In genomic region chr12:14613718-14614117, GRCh38 we compare ENCODE assay signal across 11 cellular contexts. TPM values are rescaled to one million over a fixed set of nuclear protein-coding genes. Genes with fewer than 3 reads are reported as not detected.
A peak's percentile ranks its signal among the peaks of the same experiment; 100 is the strongest.
DNase-seq lines count a peak whose midpoint lies in the region; ATAC-seq, FAIRE-seq and TF ChIP-seq lines count a peak whose summit lies in the region.
"Had no signal": no experiment of that assay in that cellular context is flagged by ENCODE, and none has a peak within 500 bp of the region (broad histone marks: within the 10 kb centered on the region; RNA-seq: fewer than 3 reads in every experiment).

No MANE protein-coding gene starts in this region.

- peaks cover 48% of the 10 kb centered on the region for H3K4me1 Mint-ChIP-seq in CD14-positive monocyte
- H3K4me1 Mint-ChIP-seq in brain = no peaks in the 10 kb centered on the region
- H3K4me1 Mint-ChIP-seq in glutamatergic neuron (ENCODE audit: low read depth, unreplicated experiment) = peaks cover 3% of the 10 kb centered on the region
- H3K4me1 Mint-ChIP-seq: neural crest cell had no signal

- H3K27ac Mint-ChIP-seq in CD14-positive monocyte = peak overlapping the region; percentile 85 to 98 (median 93)
- H3K27ac Mint-ChIP-seq in brain = peak overlapping the region in 3 of 5 experiments; percentile 54 to 89 (median 87)
- no peak overlapping the region for H3K27ac Mint-ChIP-seq in glutamatergic neuron (ENCODE audit: unreplicated experiment)

- peak overlapping the region in 1 of 2 donors; percentile 30 for H3K4me3 Mint-ChIP-seq in CD14-positive monocyte
- no peak overlapping the region for H3K4me3 Mint-ChIP-seq in brain
- no peak overlapping the region for H3K4me3 Mint-ChIP-seq in glutamatergic neuron (ENCODE audit: unreplicated experiment)
- H3K4me3 Mint-ChIP-seq: neural crest cell had no signal

- intact Hi-C loops in CD14-positive monocyte (cut with micrococcal nuclease) = loop anchor here (5.0 to 10.0 kb wide), 2 partner anchors 46 to 351 kb away; partner anchors contain the start of genes PLBD1 (in 2 of the 2) and ARHGDIB (in 1 of the 2)

- no peak for TF ChIP-seq CTCF in CD14-positive monocyte (IDR thresholded peaks at IDR 0.05)
- no peak for TF ChIP-seq CTCF in brain (conservative IDR thresholded peaks at IDR 0.05)
- no peak for TF ChIP-seq CTCF in glutamatergic neuron (IDR thresholded peaks at IDR 0.05; ENCODE audit: partially characterized antibody, unreplicated experiment)
- TF ChIP-seq CTCF in D721Med (IDR thresholded peaks at IDR 0.05; ENCODE audit: insufficient read depth, missing control alignments) = no peak

- H3K36me3 Mint-ChIP-seq in CD14-positive monocyte (peaks cover 19 to 28% of the 10 kb centered on the region in 2 donors), brain (no peaks in the 10 kb centered on the region), glutamatergic neuron (ENCODE audit: unreplicated experiment) (no peaks in the 10 kb centered on the region)

- FAIRE-seq in D721Med (lab: Jason Lieb, UNC) = no peak
- FAIRE-seq: endothelial cell of umbilical vein, K562 had no signal

- DNase-seq in CD14-positive monocyte (ENCODE audit: low spot score) (peak; percentile 61), glutamatergic neuron (no peak), D721Med (ENCODE audit: insufficient read length, low spot score) (no peak), NCI-H146 (lab: John Stamatoyannopoulos, UW) (no peak)
- no peak for DNase-seq in stimulated activated CD8-positive, alpha-beta memory T cell treated with anti-CD3 and anti-CD28 coated beads, Interleukin-4, amount 100 ng/mL, for 48 hours

- H3K9me3 Mint-ChIP-seq in CD14-positive monocyte (peaks cover 15 to 41% (median 29%) of the 10 kb centered on the region in 7 donors), brain (peaks cover 10 to 23% (median 16%) of the 10 kb centered on the region in 5 experiments), glutamatergic neuron (ENCODE audit: unreplicated experiment) (no peaks in the 10 kb centered on the region)
- H3K9me3 Mint-ChIP-seq: neural crest cell had no signal

- ATAC-seq in GM19395 (IDR thresholded peaks at IDR 0.05; ENCODE audit: unreplicated experiment) (peak; percentile 97), HG03103 (IDR thresholded peaks at IDR 0.05; ENCODE audit: low read depth, unreplicated experiment) (peak; percentile 91)
- ATAC-seq: K562 had no signal

- H3K27me3 Mint-ChIP-seq in CD14-positive monocyte (ENCODE audit: low read depth in 3 of 3) = peaks cover 0 to 6% (median 0%) of the 10 kb centered on the region in 3 donors
- H3K27me3 Mint-ChIP-seq in brain = no peaks in the 10 kb centered on the region
- no peaks in the 10 kb centered on the region for H3K27me3 Mint-ChIP-seq in glutamatergic neuron (ENCODE audit: unreplicated experiment)

RNA-seq across cellular contexts. Expression of gene PLBD1, which starts 46.0 kb away (rescaled TPM):
- polyA plus RNA-seq in CD14-positive monocyte (100 to 1,000 TPM; 543 to 876 TPM), brain (ENCODE audit: insufficient read depth, low read depth, low replicate concordance) (0.98 TPM)
- total RNA-seq in glutamatergic neuron (ENCODE audit: unreplicated experiment) = 0.32 TPM
- total RNA-seq: endothelial cell of umbilical vein had no signal

Comparison
In these comparisons a context has a peak if more than half of its experiments do, and no peak if none do; other contexts are left out.
1. RNA of gene PLBD1, which starts 46.0 kb away (polyA plus RNA-seq): 543 to 876 TPM in CD14-positive monocyte; 0.98 TPM in brain (single experiment); every median in the first group is over 100 times any median in the second.